In genomic region chr9:130794423-130794822, GRCh38 we compare ENCODE assay signal across 7 cellular contexts. TPM values are rescaled to one million over a fixed set of nuclear protein-coding genes. Genes with fewer than 3 reads are reported as not detected.
DNase-seq lines count a peak whose midpoint lies in the region; ATAC-seq and TF ChIP-seq lines count a peak whose summit lies in the region.
"Not testable (repeated sequence)": the region's sequence is repeated elsewhere in the genome, so short reads cannot be mapped to it uniquely, and the experiment has no call there.

No MANE protein-coding gene starts in this region.

- not testable (repeated sequence) for TF ChIP-seq CTCF in choroid plexus epithelial cell (conservative IDR thresholded peaks at IDR 0.05; ENCODE audit: low read depth, low read length); fibroblast of pulmonary artery (IDR thresholded peaks at IDR 0.05; ENCODE audit: low read length, missing control alignments); osteocyte (IDR thresholded peaks at IDR 0.05)

- H3K36me3 Mint-ChIP-seq in osteocyte (ENCODE audit: unreplicated experiment), result not testable (repeated sequence)

- not testable (repeated sequence) for H3K27me3 ChIP-seq in adipocyte (replicated peaks; ENCODE audit: control insufficient read depth, insufficient read depth, low read length)

- H3K27ac Mint-ChIP-seq in osteocyte (ENCODE audit: unreplicated experiment), result peak overlapping the region; percentile 81

- not testable (repeated sequence) for H3K27me3 Mint-ChIP-seq in osteocyte (ENCODE audit: unreplicated experiment)

- intact Hi-C loops in left ventricle myocardium superior (cut with micrococcal nuclease), result not testable (repeated sequence)

- H3K9me3 Mint-ChIP-seq in osteocyte (ENCODE audit: unreplicated experiment), result not testable (repeated sequence)

- ATAC-seq in left ventricle myocardium superior, result peak; percentile 59

- H3K4me3 ChIP-seq in adipocyte (ENCODE audit: low read length), result peak overlapping the region; percentile 61
- H3K4me3 ChIP-seq in choroid plexus epithelial cell (ENCODE audit: low read depth, low read length); fibroblast of pulmonary artery (replicated peaks; ENCODE audit: low read depth, low read length): not testable (repeated sequence)

- H3K9me3 ChIP-seq in adipocyte (ENCODE audit: control insufficient read depth, low read length), result not testable (repeated sequence)

- not testable (repeated sequence) for H3K36me3 ChIP-seq in adipocyte (ENCODE audit: control insufficient read depth, insufficient read depth, low read length, severe bottlenecking)

- not testable (repeated sequence) for H3K4me3 Mint-ChIP-seq in osteocyte (ENCODE audit: unreplicated experiment)

- peak overlapping the region; percentile 61 for H3K9ac ChIP-seq in adipocyte (ENCODE audit: low read length)

- peaks cover 31% of the 10 kb centered on the region for H3K4me1 Mint-ChIP-seq in osteocyte (ENCODE audit: unreplicated experiment)

- DNase-seq in GM03348 (ENCODE audit: low spot score), result peak; percentile 52
- peak; percentile 86 for DNase-seq in adipocyte (ENCODE audit: low read depth)
- peak; percentile 79 for DNase-seq in choroid plexus epithelial cell (ENCODE audit: low read depth)
- peak; percentile 69 for DNase-seq in fibroblast of pulmonary artery (ENCODE audit: low read depth)
- DNase-seq in left ventricle myocardium superior; osteocyte (ENCODE audit: extremely low spot score, unreplicated experiment): not testable (repeated sequence)
- DNase-seq in stromal cell of bone marrow (ENCODE audit: low read depth), result peak; percentile 91

- H3K4me1 ChIP-seq in adipocyte (ENCODE audit: control insufficient read depth, insufficient read depth, low read length), result peaks cover 29% of the 10 kb centered on the region

RNA-seq across cellular contexts. Expression of gene ABL1, which starts 40.6 kb away (rescaled TPM):
- total RNA-seq in left ventricle myocardium superior (33.3 TPM), osteocyte (97.7 and 101 TPM in 2 replicates)
